Comparison of ENCODE assay signal across 37 cellular contexts in the genomic region with DNA sequence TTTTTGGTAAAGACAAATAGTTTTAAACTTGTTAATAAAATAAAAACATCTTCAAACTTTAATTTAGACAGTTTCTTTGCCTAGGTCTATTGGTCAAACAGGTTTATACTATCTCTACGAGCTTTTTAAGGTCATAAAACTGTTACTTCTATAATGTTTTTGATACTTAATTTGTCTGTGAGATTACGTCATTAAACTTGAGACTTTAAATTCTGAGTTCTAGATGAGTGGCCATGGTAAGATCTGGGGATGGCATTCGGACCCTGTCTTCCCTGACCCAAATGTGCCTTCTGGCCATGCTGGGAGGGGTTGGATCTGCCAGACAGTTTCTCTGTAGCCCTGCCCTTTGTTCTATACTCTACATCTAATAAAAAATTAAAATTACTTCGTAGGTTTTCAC.
A peak's percentile ranks its signal among the peaks of the same experiment; 100 is the strongest.
DNase-seq lines count a peak whose midpoint lies in the region; ATAC-seq, FAIRE-seq and TF ChIP-seq lines count a peak whose summit lies in the region.
"Had no signal": no experiment of that assay in that cellular context is flagged by ENCODE, and none has a peak within 500 bp of the region (broad histone marks: within the 10 kb centered on the region; RNA-seq: fewer than 3 reads in every experiment).

No MANE protein-coding gene starts in this region.

- DNase-seq in HepG2 (ENCODE audit: low spot score), result no peak
- no peak for DNase-seq in right lobe of liver
- no peak for DNase-seq in GM12878 (ENCODE audit: low read depth, low spot score)
- no peak for DNase-seq in endothelial cell of umbilical vein (ENCODE audit: low read depth, low spot score)
- no peak for DNase-seq in endodermal cell
- DNase-seq in activated CD4-positive, alpha-beta memory T cell treated with anti-CD3 and anti-CD28 coated beads for 36 hours, result no peak
- no peak for DNase-seq in effector CD8-positive, alpha-beta T cell (lab: John Stamatoyannopoulos, UW)
- DNase-seq: 8988T; ACHN; AML-193; BE2C; C1 segment of cervical spinal cord; Caco-2; Calu3; CD4-positive, alpha-beta memory T cell; CD4-positive, alpha-beta T cell; CD4-positive, CD25-positive, alpha-beta regulatory T cell; CD8-positive, alpha-beta memory T cell; CD8-positive, alpha-beta T cell; COR-L47; DMS 273 treated with DMSO at 0.1 percent for 48 hours; DMS153; DMS53; DMS79; DMS79 treated with DMSO at 0.1 percent for 48 hours; DND-41; EL had no signal

- no peaks in the 10 kb centered on the region for H3K27me3 ChIP-seq in HepG2 (ENCODE audit: control insufficient read depth in 1 of 2, insufficient read depth in 2 of 2, low read length in 2 of 2)
- no peaks in the 10 kb centered on the region for H3K27me3 ChIP-seq in right lobe of liver
- no peaks in the 10 kb centered on the region for H3K27me3 ChIP-seq in GM12878 (replicated peaks in 1 of 2; ENCODE audit: control insufficient read depth in 2 of 2, insufficient read depth in 2 of 2, low read length in 1 of 2)
- H3K27me3 ChIP-seq in endothelial cell of umbilical vein (ENCODE audit: control insufficient read depth in 2 of 2, insufficient read depth in 2 of 2, low read length in 2 of 2), result peaks cover 0 to 2% of the 10 kb centered on the region in 2 experiments
- no peaks in the 10 kb centered on the region for H3K27me3 ChIP-seq in endodermal cell (ENCODE audit: control insufficient read depth, insufficient read depth, low read length, poor library complexity, severe bottlenecking)
- H3K27me3 ChIP-seq: BE2C; BLaER1; BLaER1 treated with 17β-estradiol and CSF1 and Interleukin-3, amounts not matched to agents 10 nM and 100 nM had no signal

- intact Hi-C loops in HepG2 (cut with micrococcal nuclease; ENCODE audit: unreplicated experiment), result no loop called here
- intact Hi-C loops in right lobe of liver (cut with DNase I), result no loop called here
- intact Hi-C loops in GM12878 (cut with micrococcal nuclease; ENCODE audit: unreplicated experiment), result no loop called here
- intact Hi-C loops in endothelial cell of umbilical vein (cut with micrococcal nuclease), result no loop called here
- intact Hi-C loops in activated CD4-positive, alpha-beta memory T cell treated with anti-CD3 and anti-CD28 coated beads for 36 hours (cut with micrococcal nuclease), result no loop called here

- H3K27ac ChIP-seq in HepG2 (ENCODE audit: extremely low read length, insufficient read depth, low read length) (no peak overlapping the region), right lobe of liver (no peak overlapping the region), HEK293 (ENCODE audit: extremely low read depth, low read depth, low read length) (no peak overlapping the region), GM12878 (ENCODE audit: control insufficient read depth, insufficient read depth) (no peak overlapping the region), endothelial cell of umbilical vein (ENCODE audit: insufficient read depth, low read depth, low read length) (no peak overlapping the region), endodermal cell (ENCODE audit: low read depth, low read length) (no peak overlapping the region)
- H3K27ac ChIP-seq: 22Rv1; A549; BLaER1; BLaER1 treated with 17β-estradiol and CSF1 and Interleukin-3, amounts not matched to agents 10 nM and 100 nM; C4-2B had no signal

- no peak overlapping the region for H3K4me3 Mint-ChIP-seq in endodermal cell
- no peak overlapping the region for H3K4me3 Mint-ChIP-seq in activated CD4-positive, alpha-beta memory T cell treated with anti-CD3 and anti-CD28 coated beads for 36 hours
- H3K4me3 Mint-ChIP-seq: B cell; CD14-positive monocyte; CD4-positive, alpha-beta memory T cell; CD4-positive, alpha-beta T cell; CD4-positive, CD25-positive, alpha-beta regulatory T cell; CD8-positive, alpha-beta memory T cell; CD8-positive, alpha-beta T cell had no signal

- TF ChIP-seq POLR2A in HepG2 (IDR thresholded peaks at IDR 0.05; ENCODE audit: insufficient read depth in 1 of 2, low read depth in 2 of 2, low read length in 2 of 2) (no peak), right lobe of liver (IDR thresholded peaks at IDR 0.05) (no peak), GM12878 (IDR thresholded peaks at IDR 0.05; ENCODE audit: low read depth, low read length) (no peak), endothelial cell of umbilical vein (IDR thresholded peaks at IDR 0.05; ENCODE audit: low read depth, low read length) (no peak)

- POLR2A ChIA-PET in HepG2 (lab: Yijun Ruan, JAX), result no interaction called here
- POLR2A ChIA-PET in HEK293 (lab: Yijun Ruan, JAX), result no interaction called here
- POLR2A ChIA-PET in GM12878 (lab: Charles Lee), result no interaction called here
- POLR2A ChIA-PET in endothelial cell of umbilical vein (lab: Charles Lee), result no interaction called here
- POLR2A ChIA-PET in activated CD4-positive, alpha-beta memory T cell treated with anti-CD3 and anti-CD28 coated beads for 36 hours (lab: Charles Lee), result no interaction called here

- no peaks in the 10 kb centered on the region for H3K4me1 ChIP-seq in HepG2 (ENCODE audit: insufficient read depth, low read length)
- no peaks in the 10 kb centered on the region for H3K4me1 ChIP-seq in right lobe of liver
- H3K4me1 ChIP-seq in HEK293 (ENCODE audit: control insufficient read depth, insufficient read depth, low read length), result no peaks in the 10 kb centered on the region
- H3K4me1 ChIP-seq in GM12878 (ENCODE audit: control insufficient read depth, insufficient read depth, low read length), result no peaks in the 10 kb centered on the region
- no peaks in the 10 kb centered on the region for H3K4me1 ChIP-seq in endothelial cell of umbilical vein (ENCODE audit: control insufficient read depth, extremely low read depth, insufficient read depth, low read length)
- no peaks in the 10 kb centered on the region for H3K4me1 ChIP-seq in endodermal cell (ENCODE audit: control insufficient read depth, insufficient read depth, low read length)
- H3K4me1 ChIP-seq: A549, BE2C, BLaER1, Caco-2 had no signal

- in situ Hi-C loops in HepG2 (cut with HindIII; ENCODE audit: extremely low pct_ligation_motif_present, low pct_unique_long_range_greater_than_20kb) (no loop called here), GM12878 (cut with MboI) (no loop called here)

- dilution Hi-C loops in endothelial cell of umbilical vein (cut with MboI; ENCODE audit: extremely low pct_ligation_motif_present, low sequenced_read_pairs), result no loop called here

- RAD21 ChIA-PET in GM12878 (lab: Charles Lee; ENCODE audit: unreplicated experiment), result no interaction called here

- TF ChIP-seq EP300 in HepG2 (IDR thresholded peaks at IDR 0.05; ENCODE audit: low read depth in 2 of 2, low read length in 2 of 2), result no peak
- TF ChIP-seq EP300 in HepG2 (CRISPR knock-in tag; IDR thresholded peaks at IDR 0.05; ENCODE audit: borderline replicate concordance), result no peak
- no peak for TF ChIP-seq EP300 in GM12878 (IDR thresholded peaks at IDR 0.05; ENCODE audit: borderline replicate concordance in 1 of 2, control insufficient read depth in 1 of 2, low read depth in 2 of 2, low read length in 2 of 2)

- H3K79me2 ChIP-seq in HepG2 (ENCODE audit: insufficient read depth, low read length), result no peaks in the 10 kb centered on the region
- H3K79me2 ChIP-seq in GM12878 (ENCODE audit: control insufficient read depth, insufficient read depth, low read length), result no peaks in the 10 kb centered on the region
- no peaks in the 10 kb centered on the region for H3K79me2 ChIP-seq in endothelial cell of umbilical vein (ENCODE audit: control insufficient read depth, insufficient read depth, low read length)

- TF ChIP-seq CTCF in HepG2 (CRISPR knock-in tag; IDR thresholded peaks at IDR 0.05) (no peak), right lobe of liver (IDR thresholded peaks at IDR 0.05) (no peak), HEK293 (tag by site-specific recombination; IDR thresholded peaks at IDR 0.05) (no peak), GM12878 (IDR thresholded peaks at IDR 0.05 in 2 of 3, conservative IDR thresholded peaks at IDR 0.05 in 1 of 3; ENCODE audit: control insufficient read depth in 2 of 3, extremely low read depth in 1 of 3, insufficient read depth in 1 of 3, low read depth in 3 of 3, low read length in 3 of 3) (no peak), endothelial cell of umbilical vein (IDR thresholded peaks at IDR 0.05; ENCODE audit: extremely low read depth in 1 of 2, insufficient read depth in 1 of 2, low read depth in 1 of 2, low read length in 2 of 2) (no peak), endodermal cell (conservative IDR thresholded peaks at IDR 0.05) (no peak)

- no peak for TF ChIP-seq RAD21 in HepG2 (CRISPR knock-in tag; IDR thresholded peaks at IDR 0.05)
- TF ChIP-seq RAD21 in GM12878 (IDR thresholded peaks at IDR 0.05; ENCODE audit: insufficient read depth, low read depth, low read length), result no peak

- no peaks in the 10 kb centered on the region for H3K9me3 Mint-ChIP-seq in endodermal cell
- no peaks in the 10 kb centered on the region for H3K9me3 Mint-ChIP-seq in activated CD4-positive, alpha-beta memory T cell treated with anti-CD3 and anti-CD28 coated beads for 36 hours
- H3K9me3 Mint-ChIP-seq: CD4-positive, alpha-beta T cell; CD8-positive, alpha-beta T cell had no signal

- H2AFZ ChIP-seq in HepG2 (ENCODE audit: low read length) (no peak overlapping the region), GM12878 (ENCODE audit: control insufficient read depth, low read depth, low read length) (no peak overlapping the region), endothelial cell of umbilical vein (ENCODE audit: low read depth, low read length) (no peak overlapping the region)

- H3K4me3 ChIP-seq in HepG2 (replicated peaks in 1 of 3; ENCODE audit: insufficient read depth in 1 of 3, low read depth in 2 of 3, low read length in 3 of 3), result no peak overlapping the region
- no peak overlapping the region for H3K4me3 ChIP-seq in right lobe of liver
- no peak overlapping the region for H3K4me3 ChIP-seq in HEK293 (ENCODE audit: low read depth, low read length)
- no peak overlapping the region for H3K4me3 ChIP-seq in GM12878
- no peak overlapping the region for H3K4me3 ChIP-seq in endothelial cell of umbilical vein (replicated peaks in 1 of 3; ENCODE audit: insufficient read depth in 1 of 3, low read depth in 1 of 3, low read length in 3 of 3)
- no peak overlapping the region for H3K4me3 ChIP-seq in endodermal cell (ENCODE audit: low read length)
- H3K4me3 ChIP-seq: A549; BLaER1; BLaER1 treated with 17β-estradiol and CSF1 and Interleukin-3, amounts not matched to agents 10 nM and 100 nM had no signal

- H3K9me1 ChIP-seq in endothelial cell of umbilical vein (replicated peaks; ENCODE audit: control insufficient read depth, extremely low read depth, insufficient read depth, low read length), result no peaks in the 10 kb centered on the region

- H4K20me1 ChIP-seq in HepG2 (ENCODE audit: insufficient read depth, low read length), result no peaks in the 10 kb centered on the region
- H4K20me1 ChIP-seq in GM12878 (ENCODE audit: control insufficient read depth, insufficient read depth), result no peaks in the 10 kb centered on the region
- H4K20me1 ChIP-seq in endothelial cell of umbilical vein (replicated peaks; ENCODE audit: control insufficient read depth, extremely low read depth, insufficient read depth, low read length), result no peaks in the 10 kb centered on the region
- H4K20me1 ChIP-seq: BLaER1; BLaER1 treated with 17β-estradiol and CSF1 and Interleukin-3, amounts not matched to agents 10 nM and 100 nM had no signal

- CTCF ChIA-PET in HepG2 (lab: Yijun Ruan, JAX; ENCODE audit: low intra/inter-chr PET ratio, low total read pairs), result no interaction called here
- CTCF ChIA-PET in HEK293 (lab: Yijun Ruan, JAX), result interaction anchor here (1.0 kb wide), 1 partner anchor 183 kb away, joined by 3 read pairs; no protein-coding TSS in a partner anchor
- CTCF ChIA-PET in GM12878 (lab: Yijun Ruan, JAX), result no interaction called here
- CTCF ChIA-PET in endothelial cell of umbilical vein (lab: Charles Lee), result no interaction called here
- CTCF ChIA-PET in activated CD4-positive, alpha-beta memory T cell treated with anti-CD3 and anti-CD28 coated beads for 36 hours (lab: Charles Lee), result no interaction called here

- H3K4me2 ChIP-seq in HepG2 (ENCODE audit: low read depth, low read length) (no peak overlapping the region), GM12878 (ENCODE audit: control insufficient read depth, insufficient read depth) (no peak overlapping the region), endothelial cell of umbilical vein (ENCODE audit: insufficient read depth, low read length) (no peak overlapping the region)
- H3K4me2 ChIP-seq: A549; BLaER1; BLaER1 treated with 17β-estradiol and CSF1 and Interleukin-3, amounts not matched to agents 10 nM and 100 nM had no signal

- peaks cover 8% of the 10 kb centered on the region for H3K4me1 Mint-ChIP-seq in endodermal cell
- H3K4me1 Mint-ChIP-seq in activated CD4-positive, alpha-beta memory T cell treated with anti-CD3 and anti-CD28 coated beads for 36 hours (ENCODE audit: low read depth), result no peaks in the 10 kb centered on the region
- H3K4me1 Mint-ChIP-seq: B cell; CD4-positive, alpha-beta memory T cell; CD4-positive, CD25-positive, alpha-beta regulatory T cell; CD8-positive, alpha-beta memory T cell had no signal

- FAIRE-seq in HepG2 (lab: Jason Lieb, UNC) (no peak), GM12878 (lab: Jason Lieb, UNC) (no peak), endothelial cell of umbilical vein (lab: Jason Lieb, UNC) (peak; percentile 43)
- FAIRE-seq: A204.1, A549, D721Med had no signal

- H3K9ac ChIP-seq in HepG2 (ENCODE audit: insufficient read depth, low read depth, low read length) (no peak overlapping the region), GM12878 (ENCODE audit: control insufficient read depth, insufficient read depth, low read length) (no peak overlapping the region), endothelial cell of umbilical vein (replicated peaks; ENCODE audit: extremely low read depth, insufficient read depth, low read length) (no peak overlapping the region), endodermal cell (ENCODE audit: extremely low read depth, low read length, poor library complexity, severe bottlenecking) (no peak overlapping the region)
- H3K9ac ChIP-seq: BLaER1; BLaER1 treated with 17β-estradiol and CSF1 and Interleukin-3, amounts not matched to agents 10 nM and 100 nM had no signal

- H3K9me3 ChIP-seq in HepG2 (ENCODE audit: low read length) (no peaks in the 10 kb centered on the region), right lobe of liver (no peaks in the 10 kb centered on the region), HEK293 (ENCODE audit: control insufficient read depth, insufficient read depth, low read depth, low read length) (no peaks in the 10 kb centered on the region), GM12878 (replicated peaks; ENCODE audit: control insufficient read depth, insufficient read depth, low read length) (no peaks in the 10 kb centered on the region), endothelial cell of umbilical vein (replicated peaks; ENCODE audit: control insufficient read depth, insufficient read depth, low read length) (no peaks in the 10 kb centered on the region), endodermal cell (ENCODE audit: control insufficient read depth, low read length) (peaks cover 5% of the 10 kb centered on the region)
- H3K9me3 ChIP-seq: A549; BE2C; BLaER1; BLaER1 treated with 17β-estradiol and CSF1 and Interleukin-3, amounts not matched to agents 10 nM and 100 nM; Caco-2 had no signal

- no peak overlapping the region for H3K27ac Mint-ChIP-seq in endodermal cell
- H3K27ac Mint-ChIP-seq in activated CD4-positive, alpha-beta memory T cell treated with anti-CD3 and anti-CD28 coated beads for 36 hours, result no peak overlapping the region
- H3K27ac Mint-ChIP-seq: B cell; CD14-positive monocyte; CD4-positive, alpha-beta memory T cell; CD4-positive, alpha-beta T cell; CD4-positive, CD25-positive, alpha-beta regulatory T cell; CD8-positive, alpha-beta memory T cell; CD8-positive, alpha-beta T cell had no signal

- BruUV-seq in HepG2 (replicated peaks; lab: Mats Ljungman, UMichigan), result no TSS peak
- BruUV-seq in GM12878 (replicated peaks; lab: Mats Ljungman, UMichigan), result no TSS peak
- no TSS peak for BruUV-seq in endothelial cell of umbilical vein (replicated peaks; lab: Mats Ljungman, UMichigan)

- SMC1A ChIA-PET in GM12878 (lab: Charles Lee; ENCODE audit: uncharacterized antibody, unreplicated experiment), result interaction anchor here (1.2 kb wide), 2 partner anchors 9 to 168 kb away, joined by 3 to 8 read pairs; no protein-coding TSS in a partner anchor

- no peaks in the 10 kb centered on the region for H3K27me3 Mint-ChIP-seq in endodermal cell (ENCODE audit: insufficient read depth)
- H3K27me3 Mint-ChIP-seq in activated CD4-positive, alpha-beta memory T cell treated with anti-CD3 and anti-CD28 coated beads for 36 hours, result no peaks in the 10 kb centered on the region
- H3K27me3 Mint-ChIP-seq: B cell; CD4-positive, alpha-beta T cell; CD4-positive, CD25-positive, alpha-beta regulatory T cell; CD8-positive, alpha-beta memory T cell had no signal

- H3K36me3 Mint-ChIP-seq in endodermal cell (ENCODE audit: low read depth), result no peaks in the 10 kb centered on the region
- H3K36me3 Mint-ChIP-seq in activated CD4-positive, alpha-beta memory T cell treated with anti-CD3 and anti-CD28 coated beads for 36 hours, result no peaks in the 10 kb centered on the region
- H3K36me3 Mint-ChIP-seq: CD14-positive monocyte; CD4-positive, alpha-beta memory T cell; CD4-positive, CD25-positive, alpha-beta regulatory T cell; CD8-positive, alpha-beta memory T cell; CD8-positive, alpha-beta T cell had no signal

- H3K36me3 ChIP-seq in HepG2 (replicated peaks in 1 of 2; ENCODE audit: control insufficient read depth in 1 of 2, insufficient read depth in 2 of 2, low read length in 2 of 2), result no peaks in the 10 kb centered on the region
- H3K36me3 ChIP-seq in right lobe of liver, result no peaks in the 10 kb centered on the region
- H3K36me3 ChIP-seq in HEK293 (ENCODE audit: control insufficient read depth in 2 of 2, insufficient read depth in 1 of 2, low read length in 2 of 2), result no peaks in the 10 kb centered on the region
- no peaks in the 10 kb centered on the region for H3K36me3 ChIP-seq in GM12878 (ENCODE audit: control insufficient read depth in 2 of 2, insufficient read depth in 2 of 2, low read length in 1 of 2)
- no peaks in the 10 kb centered on the region for H3K36me3 ChIP-seq in endothelial cell of umbilical vein (ENCODE audit: control insufficient read depth in 2 of 2, extremely low read depth in 1 of 2, insufficient read depth in 2 of 2, low read length in 2 of 2)
- H3K36me3 ChIP-seq in endodermal cell (ENCODE audit: control insufficient read depth, insufficient read depth, low read length), result no peaks in the 10 kb centered on the region
- H3K36me3 ChIP-seq: BE2C; BLaER1; BLaER1 treated with 17β-estradiol and CSF1 and Interleukin-3, amounts not matched to agents 10 nM and 100 nM had no signal

- WGBS in HepG2 (ENCODE audit: low lambda C conversion rate), result 1% methylated on average over 4 of the region's 4 CpGs
- WGBS in right lobe of liver (ENCODE audit: insufficient coverage, low coverage, low lambda C conversion rate, missing lambda C conversion rate), result 65% methylated on average over 4 of the region's 4 CpGs
- WGBS in GM12878 (ENCODE audit: insufficient coverage, insufficient replicate concordance, low lambda C conversion rate, missing lambda C conversion rate), result 0% methylated on average over 4 of the region's 4 CpGs
- 93 to 100% methylated on average over 1 to 3 of the region's 4 CpGs for whole genome bisulfite sequencing in endodermal cell (ENCODE audit: insufficient coverage in 1 of 2, insufficient read length in 1 of 2), 2 experiments

- ATAC-seq in HepG2 (no peak), right lobe of liver (no peak), GM12878 (no peak)
- ATAC-seq: A549; CD8-positive, alpha-beta T cell had no signal
